Comparison of ENCODE assay signal across 1 cellular context in the genomic region with DNA sequence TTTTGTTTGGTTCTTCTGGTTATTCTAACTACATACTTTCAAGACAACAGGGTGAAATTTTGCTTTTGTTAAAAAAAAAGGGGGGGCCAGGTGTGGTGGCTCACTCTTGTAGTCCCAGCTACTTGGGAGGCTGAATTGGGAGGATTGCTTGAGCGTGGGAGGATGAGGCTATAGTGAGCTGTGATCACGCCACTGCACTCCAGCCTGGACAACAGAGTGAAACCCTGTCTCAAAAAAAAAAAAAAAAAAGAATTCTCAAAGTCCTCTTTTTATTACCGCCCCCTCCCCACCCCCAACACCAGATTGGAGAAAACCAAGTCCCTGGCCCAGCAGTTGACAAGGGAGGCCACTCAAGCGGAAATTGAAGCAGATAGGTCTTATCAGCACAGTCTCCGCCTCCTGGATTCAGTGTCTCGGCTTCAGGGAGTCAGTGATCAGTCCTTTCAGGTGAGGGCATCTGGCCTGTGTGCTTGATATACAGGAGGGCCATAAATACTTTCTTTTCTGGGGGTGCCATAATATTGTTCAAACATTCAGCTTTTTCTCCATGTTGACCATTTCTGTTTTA.
TF ChIP-seq lines count a peak whose summit lies in the region.

No MANE protein-coding gene starts in this region.

TF ChIP-seq in SK-N-SH, 30 proteins besides CTCF, POLR2A, EP300 and RAD21 (continued from another document):
- TF ChIP-seq, protein P1, sequence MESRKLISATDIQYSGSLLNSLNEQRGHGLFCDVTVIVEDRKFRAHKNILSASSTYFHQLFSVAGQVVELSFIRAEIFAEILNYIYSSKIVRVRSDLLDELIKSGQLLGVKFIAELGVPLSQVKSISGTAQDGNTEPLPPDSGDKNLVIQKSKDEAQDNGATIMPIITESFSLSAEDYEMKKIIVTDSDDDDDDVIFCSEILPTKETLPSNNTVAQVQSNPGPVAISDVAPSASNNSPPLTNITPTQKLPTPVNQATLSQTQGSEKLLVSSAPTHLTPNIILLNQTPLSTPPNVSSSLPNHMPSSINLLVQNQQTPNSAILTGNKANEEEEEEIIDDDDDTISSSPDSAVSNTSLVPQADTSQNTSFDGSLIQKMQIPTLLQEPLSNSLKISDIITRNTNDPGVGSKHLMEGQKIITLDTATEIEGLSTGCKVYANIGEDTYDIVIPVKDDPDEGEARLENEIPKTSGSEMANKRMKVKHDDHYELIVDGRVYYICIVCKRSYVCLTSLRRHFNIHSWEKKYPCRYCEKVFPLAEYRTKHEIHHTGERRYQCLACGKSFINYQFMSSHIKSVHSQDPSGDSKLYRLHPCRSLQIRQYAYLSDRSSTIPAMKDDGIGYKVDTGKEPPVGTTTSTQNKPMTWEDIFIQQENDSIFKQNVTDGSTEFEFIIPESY (IDR thresholded peaks at IDR 0.05; ENCODE audit: borderline replicate concordance, low read depth) = no peak
- TF ChIP-seq, protein P2, sequence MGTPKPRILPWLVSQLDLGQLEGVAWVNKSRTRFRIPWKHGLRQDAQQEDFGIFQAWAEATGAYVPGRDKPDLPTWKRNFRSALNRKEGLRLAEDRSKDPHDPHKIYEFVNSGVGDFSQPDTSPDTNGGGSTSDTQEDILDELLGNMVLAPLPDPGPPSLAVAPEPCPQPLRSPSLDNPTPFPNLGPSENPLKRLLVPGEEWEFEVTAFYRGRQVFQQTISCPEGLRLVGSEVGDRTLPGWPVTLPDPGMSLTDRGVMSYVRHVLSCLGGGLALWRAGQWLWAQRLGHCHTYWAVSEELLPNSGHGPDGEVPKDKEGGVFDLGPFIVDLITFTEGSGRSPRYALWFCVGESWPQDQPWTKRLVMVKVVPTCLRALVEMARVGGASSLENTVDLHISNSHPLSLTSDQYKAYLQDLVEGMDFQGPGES (IDR thresholded peaks at IDR 0.05; ENCODE audit: low read depth, low read length) = no peak
- TF ChIP-seq NFIC (IDR thresholded peaks at IDR 0.05; ENCODE audit: borderline replicate concordance) (no peak), FOXJ3 (CRISPR knock-in tag; IDR thresholded peaks at IDR 0.05) (no peak), FOXM1 (IDR thresholded peaks at IDR 0.05; ENCODE audit: low read depth) (no peak), RCOR1 (IDR thresholded peaks at IDR 0.05; ENCODE audit: low read length) (no peak), RFX5 (IDR thresholded peaks at IDR 0.05; ENCODE audit: low read length) (no peak)
TF ChIP-seq in SK-N-SH: peak in this region for 0.
